12 cellular contexts compared by ENCODE assay signal in the genomic region with DNA sequence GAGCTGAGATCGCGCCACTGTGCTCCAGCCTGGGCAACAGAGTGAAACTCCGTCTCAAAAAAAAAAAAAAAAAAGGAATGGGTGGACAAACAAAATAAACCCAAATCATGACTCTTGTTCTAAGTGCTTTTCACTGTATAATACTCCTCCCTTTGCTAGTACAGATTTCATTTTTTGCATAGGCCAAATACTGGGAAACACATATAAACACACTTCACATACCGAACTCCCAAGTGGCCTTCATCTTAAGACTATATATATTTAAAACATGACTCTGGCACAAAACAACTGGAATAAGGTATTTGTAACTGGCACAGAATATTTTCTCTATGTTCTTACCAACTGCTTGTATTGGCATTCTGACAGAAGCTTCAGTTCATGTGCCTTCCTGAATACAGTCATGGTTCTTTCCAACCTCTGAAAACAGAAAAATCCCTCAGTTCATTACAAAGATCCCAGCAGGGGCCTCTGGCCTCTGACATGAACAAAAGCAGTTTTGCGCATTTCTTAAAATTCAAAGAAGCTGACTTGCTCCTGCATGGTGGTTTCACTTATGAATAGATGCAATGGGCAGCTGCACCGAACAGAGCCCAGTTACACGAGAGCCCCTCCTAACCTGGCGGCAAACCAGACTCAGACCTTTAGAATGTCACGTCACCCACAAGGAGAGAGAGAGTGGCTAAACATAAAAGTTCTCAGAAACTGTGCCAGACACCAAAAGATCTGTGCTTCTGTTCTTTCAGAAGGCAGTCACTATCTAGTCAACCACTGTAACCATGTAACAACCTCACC. TPM values are rescaled to one million over a fixed set of nuclear protein-coding genes. Genes with fewer than 3 reads are reported as not detected.
DNase-seq lines count a peak whose midpoint lies in the region; ATAC-seq, FAIRE-seq and TF ChIP-seq lines count a peak whose summit lies in the region.
"Had no signal": no experiment of that assay in that cellular context is flagged by ENCODE, and none has a peak within 500 bp of the region (broad histone marks: within the 10 kb centered on the region; RNA-seq: fewer than 3 reads in every experiment).

No MANE protein-coding gene starts in this region.

- H3K4me1 Mint-ChIP-seq in activated naive CD8-positive, alpha-beta T cell treated with anti-CD3 and anti-CD28 coated beads, Interleukin-2, amount 10 ng/mL, durations not matched to agents 7 days and 5 days = peaks cover 22% of the 10 kb centered on the region

- H3K27ac Mint-ChIP-seq in activated naive CD8-positive, alpha-beta T cell treated with anti-CD3 and anti-CD28 coated beads, Interleukin-2, amount 10 ng/mL, durations not matched to agents 7 days and 5 days = peak overlapping the region; percentile 68

- DNase-seq in activated naive CD4-positive, alpha-beta T cell treated with Interleukin-2 at 50 U/mL for 16 hours = peak; percentile 7
- no peak for DNase-seq in activated naive CD4-positive, alpha-beta T cell (lab: John Stamatoyannopoulos, UW)
- peak; percentile 47 for DNase-seq in activated naive CD8-positive, alpha-beta T cell treated with anti-CD3 and anti-CD28 coated beads, Interleukin-2, amount 10 ng/mL, durations not matched to agents 7 days and 5 days
- DNase-seq in iris pigment epithelial cell (ENCODE audit: low read depth) = peak; percentile 55
- no peak for DNase-seq in thoracic aorta (ENCODE audit: low spot score)
- no peak for DNase-seq in GM12891 (ENCODE audit: insufficient read length, low spot score)
- no peak for DNase-seq in spleen
- DNase-seq: NCI-H2107, testis had no signal

- FAIRE-seq in GM12891 (lab: Jason Lieb, UNC) = no peak

- H3K9me3 Mint-ChIP-seq in activated naive CD8-positive, alpha-beta T cell treated with anti-CD3 and anti-CD28 coated beads, Interleukin-2, amount 10 ng/mL, durations not matched to agents 7 days and 5 days = no peaks in the 10 kb centered on the region

- TF ChIP-seq POLR2A in GM12891 (IDR thresholded peaks at IDR 0.05; ENCODE audit: low read depth, low read length) (no peak), spleen (IDR thresholded peaks at IDR 0.05) (no peak)

- intact Hi-C loops in spleen (cut with DNase I; ENCODE audit: low total_unique reads) = no loop called here

- ATAC-seq in activated naive CD8-positive, alpha-beta T cell treated with anti-CD3 and anti-CD28 coated beads, Interleukin-2, amount 10 ng/mL, durations not matched to agents 7 days and 5 days (ENCODE audit: low read depth) = peak; percentile 91
- ATAC-seq in thoracic aorta (ENCODE audit: insufficient number of reproducible peaks, low FRiP score, low read depth) = peak; percentile 70
- ATAC-seq in GM18867 (IDR thresholded peaks at IDR 0.05; ENCODE audit: unreplicated experiment) = no peak
- ATAC-seq: SK-N-SH treated with all-trans-retinoic acid at 6 μM for 48 hours had no signal

- POLR2A ChIA-PET in activated naive CD8-positive, alpha-beta T cell treated with anti-CD3 and anti-CD28 coated beads, Interleukin-2, amount 10 ng/mL, durations not matched to agents 7 days and 5 days (lab: Charles Lee) = interaction anchor here (0.6 to 1.0 kb wide), 2 partner anchors 11 to 782 kb away, joined by 3 read pairs; no protein-coding TSS in a partner anchor

- H3K4me3 Mint-ChIP-seq in activated naive CD8-positive, alpha-beta T cell treated with anti-CD3 and anti-CD28 coated beads, Interleukin-2, amount 10 ng/mL, durations not matched to agents 7 days and 5 days = peak overlapping the region; percentile 67

- H3K36me3 Mint-ChIP-seq in activated naive CD8-positive, alpha-beta T cell treated with anti-CD3 and anti-CD28 coated beads, Interleukin-2, amount 10 ng/mL, durations not matched to agents 7 days and 5 days = peaks cover 48% of the 10 kb centered on the region

- WGBS in spleen, 5 donors = 88 to 94% (median 91%) methylated on average over 9 of the region's 9 CpGs

- H3K9me3 ChIP-seq in thoracic aorta (no peaks in the 10 kb centered on the region), spleen (no peaks in the 10 kb centered on the region)
- H3K9me3 ChIP-seq: testis had no signal

- H3K27ac ChIP-seq in thoracic aorta (peak overlapping the region; percentile 68 to 86), spleen (no peak overlapping the region)
- H3K27ac ChIP-seq: HL-60, testis had no signal

- TF ChIP-seq CTCF in thoracic aorta (IDR thresholded peaks at IDR 0.05) (no peak), spleen (IDR thresholded peaks at IDR 0.05 in 8 of 11, conservative IDR thresholded peaks at IDR 0.05 in 3 of 11) (no peak)

- H3K4me1 ChIP-seq in thoracic aorta (ENCODE audit: control insufficient read depth in 1 of 2, low read depth in 2 of 2) = peaks cover 11 to 34% of the 10 kb centered on the region in 2 donors
- H3K4me1 ChIP-seq in spleen = peaks cover 0 to 12% (median 0%) of the 10 kb centered on the region in 6 donors

- H3K27me3 Mint-ChIP-seq in activated naive CD8-positive, alpha-beta T cell treated with anti-CD3 and anti-CD28 coated beads, Interleukin-2, amount 10 ng/mL, durations not matched to agents 7 days and 5 days = no peaks in the 10 kb centered on the region

- no peaks in the 10 kb centered on the region for H3K27me3 ChIP-seq in thoracic aorta (replicated peaks; ENCODE audit: insufficient read depth)
- no peaks in the 10 kb centered on the region for H3K27me3 ChIP-seq in spleen (replicated peaks in 1 of 7)
- H3K27me3 ChIP-seq: testis had no signal

- H3K36me3 ChIP-seq in thoracic aorta (peaks cover 34% of the 10 kb centered on the region), spleen (peaks cover 0 to 100% (median 93%) of the 10 kb centered on the region in 6 donors)

- H3K4me3 ChIP-seq in thoracic aorta (peak overlapping the region; percentile 22), spleen (no peak overlapping the region)
- H3K4me3 ChIP-seq: testis had no signal

TF ChIP-seq in GM12891, 5 proteins besides CTCF, POLR2A, EP300 and RAD21:
- TF ChIP-seq POLR2AphosphoS5 (IDR thresholded peaks at IDR 0.05; ENCODE audit: low read depth, low read length) (no peak), POU2F2 (IDR thresholded peaks at IDR 0.05; ENCODE audit: low read depth, low read length) (no peak), SPI1 (IDR thresholded peaks at IDR 0.05; ENCODE audit: low read depth, low read length) (no peak), PAX5 (IDR thresholded peaks at IDR 0.05; ENCODE audit: insufficient read depth, low read length, severe bottlenecking) (no peak), TAF1 (IDR thresholded peaks at IDR 0.05; ENCODE audit: low read depth, low read length) (no peak)

RNA-seq across cellular contexts. Expression of a gene that starts 19.1 kb away (rescaled TPM):
- total RNA-seq in activated naive CD8-positive, alpha-beta T cell treated with anti-CD3 and anti-CD28 coated beads, Interleukin-2, amount 10 ng/mL, durations not matched to agents 7 days and 5 days = 10 to 100 TPM; 11.9 to 12.6 TPM
- total RNA-seq in thoracic aorta = 100 to 1,000 TPM in 1 of 2 donors, 10 to 100 TPM in 1; 74.5 to 157 TPM
- polyA plus RNA-seq in GM12891 (2012; ENCODE audit: low read depth, missing spikeins) = 15.9 TPM
- 10 to 100 TPM; 16.4 to 43.3 (median 21.0) TPM for total RNA-seq in spleen
- 10 to 100 TPM; 33.0 to 51.3 (median 48.4) TPM for polyA plus RNA-seq in spleen

RNA-seq across cellular contexts. Expression of a gene that starts 23.4 kb away (rescaled TPM):
- 10 to 100 TPM; 63.7 to 73.8 TPM for total RNA-seq in activated naive CD8-positive, alpha-beta T cell treated with anti-CD3 and anti-CD28 coated beads, Interleukin-2, amount 10 ng/mL, durations not matched to agents 7 days and 5 days
- total RNA-seq in thoracic aorta (10 to 100 TPM; 56.0 to 77.3 TPM), spleen (10 to 100 TPM; 38.0 to 75.2 (median 51.4) TPM)
- polyA plus RNA-seq in GM12891 (2012; ENCODE audit: low read depth, missing spikeins) = 54.2 TPM
- 100 to 1,000 TPM in 1 of 3 donors, 10 to 100 TPM in 2; 77.6 to 141 (median 87.0) TPM for polyA plus RNA-seq in spleen

RNA-seq across cellular contexts. Expression of a gene that starts 58.7 kb away (rescaled TPM):
- total RNA-seq in activated naive CD8-positive, alpha-beta T cell treated with anti-CD3 and anti-CD28 coated beads, Interleukin-2, amount 10 ng/mL, durations not matched to agents 7 days and 5 days = 10 to 100 TPM; 56.5 to 58.1 TPM
- total RNA-seq in thoracic aorta = 10 to 100 TPM; 14.4 to 26.0 TPM
- 18.2 TPM for polyA plus RNA-seq in GM12891 (2012; ENCODE audit: low read depth, missing spikeins)
- 10 to 100 TPM; 29.1 to 38.7 (median 30.7) TPM for total RNA-seq in spleen
- 10 to 100 TPM; 14.9 to 18.4 (median 15.5) TPM for polyA plus RNA-seq in spleen

Comparison
In these comparisons a context has a peak if more than half of its experiments do, and no peak if none do; other contexts are left out.
1. DNase-seq: peak in activated naive CD4-positive, alpha-beta T cell treated with Interleukin-2 at 50 U/mL for 16 hours (single experiment), activated naive CD8-positive, alpha-beta T cell treated with anti-CD3 and anti-CD28 coated beads, Interleukin-2, amount 10 ng/mL, durations not matched to agents 7 days and 5 days (single experiment) and iris pigment epithelial cell (single experiment); none in activated naive CD4-positive, alpha-beta T cell (0 of 4), thoracic aorta (single experiment), GM12891 (single experiment) and spleen (single experiment).
2. H3K27ac ChIP-seq: peak in thoracic aorta (2 of 2); none in spleen (0 of 8).